In the genomic region with DNA sequence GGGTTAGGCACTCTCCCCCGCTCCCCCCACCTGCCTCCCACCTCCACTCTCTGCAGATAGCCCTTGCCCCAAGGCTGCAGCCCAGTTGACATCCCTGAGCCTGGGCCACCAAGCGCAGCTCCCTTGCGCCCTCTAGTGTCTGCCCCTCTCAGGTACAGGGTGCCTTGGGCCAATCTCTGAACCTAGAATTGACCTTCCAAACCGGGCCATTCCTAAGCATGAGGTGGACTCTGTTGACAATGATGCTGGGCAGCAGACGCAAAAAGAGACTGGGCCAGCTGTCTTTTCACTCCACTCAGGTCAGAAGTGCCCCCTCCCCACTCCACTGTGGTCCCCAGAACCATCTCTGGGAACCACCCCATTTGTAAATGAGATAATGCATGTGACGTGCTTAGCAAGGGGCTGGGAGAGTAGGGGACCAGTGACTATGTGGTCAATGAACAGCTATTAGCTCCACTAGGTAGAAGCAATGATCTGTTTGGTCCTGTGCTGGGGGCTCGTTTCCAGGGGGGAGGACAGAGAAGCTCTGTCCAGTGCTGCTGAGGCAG, we compare ENCODE assay signal across 8 cellular contexts. TPM values are rescaled to one million over a fixed set of nuclear protein-coding genes. Genes with fewer than 3 reads are reported as not detected.
A peak's percentile ranks its signal among the peaks of the same experiment; 100 is the strongest.
DNase-seq lines count a peak whose midpoint lies in the region; ATAC-seq lines count a peak whose summit lies in the region.

No MANE protein-coding gene starts in this region.

- H3K9me3 Mint-ChIP-seq in activated naive CD8-positive, alpha-beta T cell treated with anti-CD3 and anti-CD28 coated beads, Interleukin-2, amount 50 U/mL, for 24 hours: no peaks in the 10 kb centered on the region

- peaks cover 42% of the 10 kb centered on the region for H3K4me1 Mint-ChIP-seq in activated naive CD8-positive, alpha-beta T cell treated with anti-CD3 and anti-CD28 coated beads, Interleukin-2, amount 50 U/mL, for 24 hours

- H3K4me3 Mint-ChIP-seq in activated naive CD8-positive, alpha-beta T cell treated with anti-CD3 and anti-CD28 coated beads, Interleukin-2, amount 50 U/mL, for 24 hours: no peak overlapping the region

- ATAC-seq in activated naive CD8-positive, alpha-beta T cell treated with anti-CD3 and anti-CD28 coated beads, Interleukin-2, amount 50 U/mL, for 24 hours: peak; percentile 67
- ATAC-seq in HG03342 (IDR thresholded peaks at IDR 0.05; ENCODE audit: unreplicated experiment) (no peak), HG03571 (IDR thresholded peaks at IDR 0.05; ENCODE audit: unreplicated experiment) (no peak)

- H3K36me3 Mint-ChIP-seq in activated naive CD8-positive, alpha-beta T cell treated with anti-CD3 and anti-CD28 coated beads, Interleukin-2, amount 50 U/mL, for 24 hours (ENCODE audit: low read depth): no peaks in the 10 kb centered on the region

- DNase-seq in ELR (ENCODE audit: low read depth) (peak; percentile 63), HT1080 (ENCODE audit: low read depth) (peak; percentile 54), T-helper 1 cell (peak; percentile 56 to 74 (median 67)), hepatic stellate cell (ENCODE audit: low spot score) (peak; percentile 73)
- peak; percentile 90 for DNase-seq in activated naive CD8-positive, alpha-beta T cell treated with anti-CD3 and anti-CD28 coated beads, Interleukin-2, amount 50 U/mL, for 24 hours
- peak; percentile 60 to 86 for DNase-seq in stimulated activated CD4-positive, alpha-beta T cell treated with anti-CD3 and anti-CD28 coated beads, Interleukin-12 subunit alpha, Interleukin-12 subunit beta, amount 100 ng/mL, for 24 hours (ENCODE audit: low read depth in 2 of 2)

- no peaks in the 10 kb centered on the region for H3K27me3 Mint-ChIP-seq in activated naive CD8-positive, alpha-beta T cell treated with anti-CD3 and anti-CD28 coated beads, Interleukin-2, amount 50 U/mL, for 24 hours

- H3K27ac Mint-ChIP-seq in activated naive CD8-positive, alpha-beta T cell treated with anti-CD3 and anti-CD28 coated beads, Interleukin-2, amount 50 U/mL, for 24 hours: no peak overlapping the region

RNA-seq across cellular contexts. Expression of a gene that starts 43.3 kb away (rescaled TPM):
- total RNA-seq in HT1080 (2014; rRNA removed; shearing (Covaris generic)): 1.2 and 1.8 TPM in 2 replicates
- 0.31 and 0.33 TPM in 2 replicates for polyA plus RNA-seq in HT1080 (2015; cell fraction: cytosol; rRNA removed)
- 0.41 and 1.8 TPM in 2 replicates for polyA plus RNA-seq in HT1080 (2015; cell fraction: nucleus; rRNA removed)

RNA-seq across cellular contexts. Expression of a gene that starts 60.0 kb away (rescaled TPM):
- total RNA-seq in HT1080 (2014; rRNA removed; shearing (Covaris generic)): 61.2 and 73.5 TPM in 2 replicates
- polyA plus RNA-seq in HT1080 (2015; cell fraction: cytosol; rRNA removed): 60.8 and 68.6 TPM in 2 replicates
- 142 and 150 TPM in 2 replicates for polyA plus RNA-seq in HT1080 (2015; cell fraction: nucleus; rRNA removed)
